In the genomic region with DNA sequence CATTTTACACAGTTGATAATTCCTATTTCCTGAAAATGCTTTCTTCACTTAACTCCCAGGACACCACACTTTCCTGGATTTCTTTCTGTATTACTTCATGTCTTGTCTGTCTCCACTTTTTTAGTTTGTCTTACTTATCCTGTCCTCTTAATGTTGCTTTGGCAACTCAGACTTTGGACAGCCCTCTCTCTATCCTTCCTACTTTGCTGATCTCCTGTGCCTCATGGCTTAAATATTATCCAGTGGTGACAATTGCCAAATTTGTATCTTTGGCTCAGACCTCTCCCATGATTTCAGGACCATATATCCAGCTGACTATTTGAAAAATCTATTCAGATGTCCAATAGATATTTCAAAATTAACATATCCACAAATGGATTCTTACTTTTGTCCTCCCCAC, we compare ENCODE assay signal across 25 cellular contexts.
"Had no signal": no experiment of that assay in that cellular context is flagged by ENCODE, and none has a peak within 500 bp of the region (broad histone marks: within the 10 kb centered on the region; RNA-seq: fewer than 3 reads in every experiment).

No MANE protein-coding gene starts in this region.

- FAIRE-seq: pancreas, small intestine, urothelium cell line had no signal

- DNase-seq: naive thymus-derived CD8-positive, alpha-beta T cell; nephron progenitor cell; nucleus accumbens; pancreas; right cardiac atrium; sigmoid colon; small intestine; stimulated activated CD4-positive, alpha-beta T cell treated with anti-CD3 and anti-CD28 coated beads, Interleukin-15, amount 100 ng/mL, for 24 hours; stimulated activated CD4-positive, alpha-beta T cell treated with anti-CD3 and anti-CD28 coated beads, Interleukin-2, amount 100 ng/mL, for 24 hours; stimulated activated CD4-positive, alpha-beta T cell treated with anti-CD3 and anti-CD28 coated beads, Interleukin-2, amount 100 ng/mL, for 48 hours; stimulated activated CD4-positive, alpha-beta T cell treated with anti-CD3 and anti-CD28 coated beads, Interleukin-4, amount 100 ng/mL, for 24 hours; stimulated activated naive B cell treated with anti-CD40 and anti-IgM and Interleukin-4, amounts not matched to agents 10 μg/mL and 1 μg/mL and 100 μg/mL, for 72 hours; stimulated activated naive CD4-positive, alpha-beta T cell treated with Interleukin-2 at 50 U/mL for 16 hours; stomach; thyroid gland; trophoblast cell; upper lobe of left lung had no signal

- H3K4me1 ChIP-seq: pancreas, prostate gland, sigmoid colon, stomach, thyroid gland, upper lobe of left lung, vagina had no signal

- H3K9me3 ChIP-seq: neutrophil, pancreas, prostate gland, sigmoid colon, stomach, thoracic aorta, thyroid gland, tibial nerve, upper lobe of left lung, vagina had no signal

- H3K4me3 ChIP-seq: pancreas, prostate gland, sigmoid colon, stomach, thoracic aorta, thyroid gland, tibial nerve, upper lobe of left lung, vagina had no signal

- H3K36me3 ChIP-seq: neutrophil, pancreas, prostate gland, sigmoid colon, stomach, thoracic aorta, thyroid gland, tibial nerve, upper lobe of left lung, vagina had no signal

- H3K27me3 ChIP-seq: neutrophil, pancreas, sigmoid colon, stomach, thyroid gland, tibial nerve, upper lobe of left lung, vagina had no signal

- H3K27ac ChIP-seq: neutrophil, pancreas, prostate gland, sigmoid colon, stomach, thoracic aorta, thyroid gland, tibial nerve, upper lobe of left lung, vagina had no signal

- ATAC-seq: naive thymus-derived CD8-positive, alpha-beta T cell; natural killer cell treated with Interleukin-12 subunit alpha and Interleukin-12 subunit beta and Interleukin-15 and Interleukin-18, amount 100 ng/mL, for 72 hours; pancreas; right cardiac atrium; stimulated activated effector memory CD8-positive, alpha-beta T cell treated with anti-CD3 and anti-CD28 coated beads, Interleukin-12 subunit alpha, Interleukin-12 subunit beta, amount 100 ng/mL, for 72 hours; stimulated activated naive B cell treated with anti-CD40 and anti-IgM and Interleukin-4, amounts not matched to agents 10 μg/mL and 1 μg/mL and 100 μg/mL, for 72 hours had no signal
